In the genomic region with DNA sequence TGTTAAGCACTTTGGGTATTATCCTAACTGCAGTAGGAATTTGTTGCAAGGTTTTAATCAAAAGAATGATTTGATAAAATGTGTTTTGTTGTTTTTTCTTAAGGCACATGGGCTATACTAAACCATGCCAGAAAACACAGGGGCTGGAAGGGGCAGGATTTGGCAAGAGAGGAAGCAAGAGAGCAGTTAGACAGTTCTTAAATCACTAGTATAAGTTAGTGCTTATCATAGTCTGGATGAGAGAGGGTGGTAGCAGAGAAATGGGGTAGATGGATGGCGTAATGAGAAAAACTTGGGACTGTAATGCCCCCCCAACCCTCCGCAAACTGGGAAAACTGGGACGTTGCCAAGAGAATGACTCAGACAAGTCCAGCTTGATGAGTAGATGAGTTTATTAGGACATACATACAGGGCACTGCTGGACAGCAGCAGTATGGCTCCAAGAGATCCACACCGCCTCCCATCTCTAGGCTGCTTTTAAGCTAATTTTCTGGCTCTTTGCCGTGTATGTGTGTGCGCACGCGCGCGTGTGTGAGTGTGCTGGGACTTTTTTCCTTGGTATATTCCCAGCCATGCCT, we compare ENCODE assay signal across 15 cellular contexts.
DNase-seq lines count a peak whose midpoint lies in the region; ATAC-seq and TF ChIP-seq lines count a peak whose summit lies in the region.
"Had no signal": no experiment of that assay in that cellular context is flagged by ENCODE, and none has a peak within 500 bp of the region (broad histone marks: within the 10 kb centered on the region; RNA-seq: fewer than 3 reads in every experiment).

No MANE protein-coding gene starts in this region.

- no peak overlapping the region for H3K9ac ChIP-seq in IMR-90 (ENCODE audit: low read depth, low read length)

- H2AFZ ChIP-seq in IMR-90 (replicated peaks; ENCODE audit: low read length, poor library complexity) = no peak overlapping the region

- ATAC-seq in IMR-90 (ENCODE audit: low read depth) = peak; percentile 95
- peak; percentile 57 for ATAC-seq in left ventricle myocardium superior
- no peak for ATAC-seq in stimulated activated naive CD8-positive, alpha-beta T cell treated with anti-CD3 and anti-CD28 coated beads, Interleukin-15, amount 100 ng/mL, for 72 hours
- ATAC-seq in GM19324 (IDR thresholded peaks at IDR 0.05; ENCODE audit: low FRiP score, unreplicated experiment) = no peak

- no peak overlapping the region for H4K8ac ChIP-seq in IMR-90 (ENCODE audit: low read depth in 2 of 2, low read length in 2 of 2)

- H4K5ac ChIP-seq in IMR-90 (ENCODE audit: low read depth, low read length) = no peak overlapping the region

- H3K4me3 ChIP-seq in IMR-90 (ENCODE audit: insufficient read depth, low read depth, low read length) (no peak overlapping the region), astrocyte of the spinal cord (ENCODE audit: low read depth, low read length) (no peak overlapping the region), tibial artery (no peak overlapping the region), dorsolateral prefrontal cortex (no peak overlapping the region)
- H3K4me3 ChIP-seq: upper lobe of left lung had no signal

- peak; percentile 96 for DNase-seq in IMR-90
- peak; percentile 59 for DNase-seq in astrocyte of the spinal cord (ENCODE audit: low read depth, low spot score)
- DNase-seq in left ventricle myocardium superior = no peak
- DNase-seq in tibial artery = peak; percentile 28 to 73
- no peak for DNase-seq in NK-92 treated with Interleukin-12 subunit alpha and Interleukin-12 subunit beta, amount 100 ng/mL, for 24 hours (lab: John Stamatoyannopoulos, UW)
- DNase-seq in stimulated activated naive CD8-positive, alpha-beta T cell treated with anti-CD3 and anti-CD28 coated beads, Interleukin-15, amount 100 ng/mL, for 72 hours = no peak
- no peak for DNase-seq in dorsolateral prefrontal cortex
- DNase-seq: activated naive CD8-positive, alpha-beta T cell treated with anti-CD3 and anti-CD28 coated beads for 36 hours; DND-41; Karpas-422; kidney glomerular epithelial cell; NCI-H526; upper lobe of left lung had no signal

- in situ Hi-C loops in IMR-90 (cut with MboI; ENCODE audit: low sequenced_read_pairs) (loop anchor here (5.0 kb wide), 1 partner anchor 196 kb away; no protein-coding TSS in a partner anchor), astrocyte of the spinal cord (cut with HindIII; ENCODE audit: low sequenced_read_pairs) (no loop called here)

- no peak overlapping the region for H4K91ac ChIP-seq in IMR-90 (ENCODE audit: insufficient read depth, low read depth, low read length)

- H3K79me1 ChIP-seq in IMR-90 (ENCODE audit: low read depth in 1 of 2, low read length in 2 of 2) = peaks cover 26 to 38% of the 10 kb centered on the region in 2 experiments

- peak overlapping the region; percentile 64 for H3K4me2 ChIP-seq in IMR-90 (ENCODE audit: low read depth, low read length)

- no peak overlapping the region for H3K56ac ChIP-seq in IMR-90 (ENCODE audit: extremely low read depth, insufficient read depth, low read length)

- peaks cover 8% of the 10 kb centered on the region; the same call in 1 of the 2 replicates for H3K9me1 ChIP-seq in IMR-90 (ENCODE audit: insufficient read depth, low read length)

- H3K27me3 ChIP-seq in IMR-90 (ENCODE audit: control insufficient read depth, insufficient read depth, low read length) (no peaks in the 10 kb centered on the region), tibial artery (no peaks in the 10 kb centered on the region), dorsolateral prefrontal cortex (no peaks in the 10 kb centered on the region)
- H3K27me3 ChIP-seq: upper lobe of left lung had no signal

- peaks cover 22% of the 10 kb centered on the region for H4K20me1 ChIP-seq in IMR-90 (ENCODE audit: insufficient read depth, low read length)

- no peak overlapping the region for H3K4ac ChIP-seq in IMR-90 (ENCODE audit: low read depth, low read length)

- no peak overlapping the region for H2BK15ac ChIP-seq in IMR-90 (ENCODE audit: low read depth, low read length)

- no peak overlapping the region for H3K23ac ChIP-seq in IMR-90 (ENCODE audit: low read depth, low read length)

- H3K27ac ChIP-seq in IMR-90 (ENCODE audit: insufficient read depth, low read length) (peak overlapping the region; percentile 39; the same call in 1 of the 2 replicates), tibial artery (peak overlapping the region in 1 of 2 donors; percentile 23), dorsolateral prefrontal cortex (no peak overlapping the region)
- H3K27ac ChIP-seq: upper lobe of left lung had no signal

- no peaks in the 10 kb centered on the region for H3K9me3 Mint-ChIP-seq in stimulated activated naive CD8-positive, alpha-beta T cell treated with anti-CD3 and anti-CD28 coated beads, Interleukin-15, amount 100 ng/mL, for 72 hours
- H3K9me3 Mint-ChIP-seq: activated naive CD8-positive, alpha-beta T cell treated with anti-CD3 and anti-CD28 coated beads for 36 hours had no signal

- no peak overlapping the region for H3K18ac ChIP-seq in IMR-90 (ENCODE audit: low read depth, low read length)

- TF ChIP-seq CTCF in IMR-90 (conservative IDR thresholded peaks at IDR 0.05; ENCODE audit: low read depth, low read length) = no peak
- no peak for TF ChIP-seq CTCF in astrocyte of the spinal cord (IDR thresholded peaks at IDR 0.05; ENCODE audit: low read depth, low read length)
- no peak for TF ChIP-seq CTCF in tibial artery (IDR thresholded peaks at IDR 0.05)
- no peak for TF ChIP-seq CTCF in dorsolateral prefrontal cortex (IDR thresholded peaks at IDR 0.05 in 54 of 56, conservative IDR thresholded peaks at IDR 0.05 in 2 of 56; ENCODE audit: low read depth in 1 of 56, partially characterized antibody in 56 of 56)

- CTCF ChIA-PET in IMR-90 (lab: Yijun Ruan, JAX) = interaction anchor here (1.1 kb wide), 1 partner anchor 194 kb away, joined by 3 read pairs; no protein-coding TSS in a partner anchor

- H3K4me3 Mint-ChIP-seq in stimulated activated naive CD8-positive, alpha-beta T cell treated with anti-CD3 and anti-CD28 coated beads, Interleukin-15, amount 100 ng/mL, for 72 hours = no peak overlapping the region
- H3K4me3 Mint-ChIP-seq: activated naive CD8-positive, alpha-beta T cell treated with anti-CD3 and anti-CD28 coated beads for 36 hours had no signal

- dilution Hi-C loops in IMR-90 (cut with HindIII; ENCODE audit: low sequenced_read_pairs, unreplicated experiment) = no loop called here

- H3K9me3 ChIP-seq in IMR-90 (ENCODE audit: control insufficient read depth, insufficient read depth, low read length) = no peaks in the 10 kb centered on the region
- H3K9me3 ChIP-seq in tibial artery = no peaks in the 10 kb centered on the region
- H3K9me3 ChIP-seq: upper lobe of left lung had no signal

- peak overlapping the region; percentile 49; the same call in 1 of the 2 replicates for H3K14ac ChIP-seq in IMR-90 (replicated peaks; ENCODE audit: low read depth, low read length)

- no peak for TF ChIP-seq POLR2A in IMR-90 (IDR thresholded peaks at IDR 0.05; ENCODE audit: low read depth, low read length)

- TF ChIP-seq RAD21 in IMR-90 (IDR thresholded peaks at IDR 0.05; ENCODE audit: low read length) = 0 out of 2 replicates have a peak, but pooled peaks have one; percentile 2

- H2AK5ac ChIP-seq in IMR-90 (ENCODE audit: low read depth, low read length) = no peak overlapping the region

- H3K27me3 Mint-ChIP-seq in stimulated activated naive CD8-positive, alpha-beta T cell treated with anti-CD3 and anti-CD28 coated beads, Interleukin-15, amount 100 ng/mL, for 72 hours = no peaks in the 10 kb centered on the region
- H3K27me3 Mint-ChIP-seq: activated naive CD8-positive, alpha-beta T cell treated with anti-CD3 and anti-CD28 coated beads for 36 hours; progenitor cell of endocrine pancreas had no signal

- BruUV-seq in IMR-90 (replicated peaks; lab: Mats Ljungman, UMichigan) = no TSS peak

- H2AK9ac ChIP-seq in IMR-90 (replicated peaks; ENCODE audit: low read depth, low read length, poor library complexity) = peak overlapping the region; percentile 17

- WGBS in IMR-90 (ENCODE audit: extremely low coverage in 2 of 2, insufficient read length in 1 of 2), 2 experiments = no CpG with 5 or more reads among the region's 10 CpGs

- no peaks in the 10 kb centered on the region for H3K36me3 ChIP-seq in IMR-90 (ENCODE audit: control insufficient read depth, insufficient read depth, low read length)
- H3K36me3 ChIP-seq in tibial artery = peaks cover 0 to 7% (median 0%) of the 10 kb centered on the region in 3 donors

- peaks cover 4% of the 10 kb centered on the region; the same call in 1 of the 2 replicates for H3K4me1 ChIP-seq in IMR-90 (ENCODE audit: control insufficient read depth, insufficient read depth, low read length)
- peaks cover 0 to 47% (median 3%) of the 10 kb centered on the region in 4 donors for H3K4me1 ChIP-seq in tibial artery
- H3K4me1 ChIP-seq: upper lobe of left lung had no signal

- H2BK20ac ChIP-seq in IMR-90 (ENCODE audit: low read depth, low read length) = no peak overlapping the region

- no peak overlapping the region for H2BK120ac ChIP-seq in IMR-90 (ENCODE audit: low read depth, low read length)

- intact Hi-C loops in IMR-90 (cut with micrococcal nuclease) = no loop called here
- intact Hi-C loops in left ventricle myocardium superior (cut with micrococcal nuclease) = no loop called here
- intact Hi-C loops in tibial artery (cut with DNase I; ENCODE audit: low total_unique reads) = no loop called here
- intact Hi-C loops in dorsolateral prefrontal cortex (cut with DNase I) = no loop called here

- H2BK5ac ChIP-seq in IMR-90 (ENCODE audit: low read depth, low read length, poor library complexity, severe bottlenecking) = peak overlapping the region; percentile 39

- no peak overlapping the region for H3K27ac Mint-ChIP-seq in stimulated activated naive CD8-positive, alpha-beta T cell treated with anti-CD3 and anti-CD28 coated beads, Interleukin-15, amount 100 ng/mL, for 72 hours
- H3K27ac Mint-ChIP-seq: activated naive CD8-positive, alpha-beta T cell treated with anti-CD3 and anti-CD28 coated beads for 36 hours had no signal

- no peaks in the 10 kb centered on the region for H3K4me1 Mint-ChIP-seq in stimulated activated naive CD8-positive, alpha-beta T cell treated with anti-CD3 and anti-CD28 coated beads, Interleukin-15, amount 100 ng/mL, for 72 hours
- H3K4me1 Mint-ChIP-seq: activated naive CD8-positive, alpha-beta T cell treated with anti-CD3 and anti-CD28 coated beads for 36 hours had no signal

- POLR2A ChIA-PET in IMR-90 (lab: Charles Lee; ENCODE audit: unreplicated experiment) = no interaction called here

TF ChIP-seq in IMR-90, 13 proteins besides CTCF, POLR2A, EP300 and RAD21 (continues in another document):
- TF ChIP-seq NFE2L2 (IDR thresholded peaks at IDR 0.05; ENCODE audit: low read depth, low read length) (no peak), MXI1 (IDR thresholded peaks at IDR 0.05; ENCODE audit: borderline replicate concordance, low read depth, low read length) (no peak), SMC3 (IDR thresholded peaks at IDR 0.05; ENCODE audit: low read depth, low read length) (peak; percentile 16), BHLHE40 (IDR thresholded peaks at IDR 0.05; ENCODE audit: low read depth, low read length) (peak; percentile 33; the same call in 1 of the 2 replicates)

Comparison
In these comparisons a context has a peak if more than half of its experiments do, and no peak if none do; other contexts are left out.
1. ATAC-seq: peak in IMR-90 (single experiment) and left ventricle myocardium superior (single experiment); none in stimulated activated naive CD8-positive, alpha-beta T cell treated with anti-CD3 and anti-CD28 coated beads, Interleukin-15, amount 100 ng/mL, for 72 hours (single experiment) and GM19324 (single experiment).
2. DNase-seq: peak in IMR-90 (single experiment), astrocyte of the spinal cord (single experiment) and tibial artery (2 of 2); none in left ventricle myocardium superior (single experiment), NK-92 treated with Interleukin-12 subunit alpha and Interleukin-12 subunit beta, amount 100 ng/mL, for 24 hours (single experiment), stimulated activated naive CD8-positive, alpha-beta T cell treated with anti-CD3 and anti-CD28 coated beads, Interleukin-15, amount 100 ng/mL, for 72 hours (0 of 2) and dorsolateral prefrontal cortex (0 of 10).